Comparison of ENCODE assay signal across 1 cellular context in the genomic region with DNA sequence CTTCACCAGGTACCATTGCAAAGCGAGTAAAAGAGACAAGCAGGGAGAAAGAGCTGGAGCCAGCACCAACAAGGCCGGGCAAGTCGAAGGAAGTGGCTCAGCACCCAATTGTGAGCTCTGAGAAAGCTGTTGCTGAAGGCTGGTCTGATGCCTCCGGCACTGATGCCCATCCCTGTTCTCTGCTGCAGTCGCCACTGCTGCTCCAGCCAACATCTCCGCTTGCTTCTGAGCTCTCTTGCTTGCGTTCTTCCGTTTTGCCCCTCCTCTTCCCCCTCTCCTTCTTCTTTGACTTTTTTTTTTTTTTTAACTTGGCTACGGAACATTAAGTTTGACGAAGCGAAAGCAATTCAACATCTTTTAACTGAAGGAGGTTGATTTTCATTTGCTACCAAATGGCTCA.
TF ChIP-seq lines count a peak whose summit lies in the region.

No MANE protein-coding gene starts in this region.

TF ChIP-seq in H1, 55 proteins besides CTCF, POLR2A, EP300 and RAD21:
- TF ChIP-seq RFX5 (IDR thresholded peaks at IDR 0.05; ENCODE audit: borderline replicate concordance, low read depth, low read length): no peak
TF ChIP-seq in H1: peak in this region for 0.
